ENCODE assay signal across 8 cellular contexts in the genomic region with DNA sequence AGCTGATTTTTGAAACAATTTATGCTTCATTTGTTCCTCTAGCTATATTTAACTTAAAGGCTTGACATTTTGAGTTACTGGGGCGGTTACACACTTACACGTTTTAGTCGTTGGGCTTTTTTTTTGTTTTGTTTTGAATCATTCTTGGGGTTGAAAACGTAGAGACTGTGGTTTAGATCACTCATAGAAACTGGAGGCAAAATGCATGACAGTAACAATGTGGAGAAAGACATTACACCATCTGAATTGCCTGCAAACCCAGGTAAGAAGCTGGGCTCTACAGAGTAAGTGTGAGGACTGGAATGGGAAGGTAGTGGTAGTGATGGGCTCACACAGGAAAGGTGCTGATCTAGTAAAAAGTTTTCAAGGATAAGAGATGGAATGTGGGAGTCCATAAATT. TPM values are rescaled to one million over a fixed set of nuclear protein-coding genes. Genes with fewer than 3 reads are reported as not detected.
A peak's percentile ranks its signal among the peaks of the same experiment; 100 is the strongest.
DNase-seq lines count a peak whose midpoint lies in the region; ATAC-seq, FAIRE-seq and TF ChIP-seq lines count a peak whose summit lies in the region.

A gene with protein sequence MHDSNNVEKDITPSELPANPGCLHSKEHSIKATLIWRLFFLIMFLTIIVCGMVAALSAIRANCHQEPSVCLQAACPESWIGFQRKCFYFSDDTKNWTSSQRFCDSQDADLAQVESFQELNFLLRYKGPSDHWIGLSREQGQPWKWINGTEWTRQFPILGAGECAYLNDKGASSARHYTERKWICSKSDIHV (plus strand): TSS at position 180 of the 400 bp plus-strand sequence. CDS start 22 bp downstream, at position 202.

- no peaks in the 10 kb centered on the region for H3K36me3 ChIP-seq in MM.1S (replicated peaks; ENCODE audit: insufficient read depth, low read length)

- H3K4me3 ChIP-seq in GM12865 (ENCODE audit: low read depth, low read length): peak within 1 kb of the TSS; percentile 62
- H3K4me3 ChIP-seq in MM.1S (ENCODE audit: low read length): no peak within 1 kb of the TSS

- TF ChIP-seq CTCF in GM12865 (IDR thresholded peaks at IDR 0.05; ENCODE audit: insufficient read depth, low read depth, low read length, missing control alignments): no peak
- no peak for TF ChIP-seq CTCF in MM.1S (IDR thresholded peaks at IDR 0.05; ENCODE audit: low read length)

- ATAC-seq in GM21515 (IDR thresholded peaks at IDR 0.05; ENCODE audit: unreplicated experiment): peak; percentile 53

- H3K9ac ChIP-seq in MM.1S (ENCODE audit: low read length): no peak within 1 kb of the TSS

- H3K4me2 ChIP-seq in MM.1S (ENCODE audit: low read depth, low read length): no peak within 1 kb of the TSS

- peaks cover 14% of the 10 kb centered on the region for H3F3A ChIP-seq in MM.1S (ENCODE audit: insufficient read depth, low read length)

- no peaks in the 10 kb centered on the region for H3K9me2 ChIP-seq in MM.1S (replicated peaks; ENCODE audit: insufficient read depth, low read length)

- H2AFZ ChIP-seq in MM.1S (ENCODE audit: low read length): no peak within 1 kb of the TSS

- no peak within 1 kb of the TSS for H3K27ac ChIP-seq in MM.1S (ENCODE audit: low read length)
- no peak within 1 kb of the TSS for H3K27ac ChIP-seq in caudate nucleus (ENCODE audit: low read depth, low read length)

- DNase-seq in GM12865 (ENCODE audit: low read depth) (peak; percentile 94), MV-4-11 (lab: John Stamatoyannopoulos, UW) (peak; percentile 94), frontal cortex (ENCODE audit: low spot score in 2 of 2) (no peak), DMS153 treated with DMSO at 0.1 percent for 48 hours (lab: John Stamatoyannopoulos, UW; ENCODE audit: unreplicated experiment) (no peak), MM.1S (no peak), caudate nucleus (lab: John Stamatoyannopoulos, UW) (no peak), pons (ENCODE audit: low spot score) (no peak)

- no peaks in the 10 kb centered on the region for H3K9me3 ChIP-seq in MM.1S (replicated peaks; ENCODE audit: insufficient read depth, low read length)

- H4K20me1 ChIP-seq in MM.1S (ENCODE audit: insufficient read depth, low read length): no peaks in the 10 kb centered on the region

- no peak for FAIRE-seq in frontal cortex (lab: Jason Lieb, UNC)

- H3K27me3 ChIP-seq in MM.1S (replicated peaks; ENCODE audit: insufficient read depth, low read length): no peaks in the 10 kb centered on the region

- H3K4me1 ChIP-seq in MM.1S (ENCODE audit: low read length): peaks cover 18% of the 10 kb centered on the region

- H3K79me2 ChIP-seq in MM.1S (ENCODE audit: low read length): no peaks in the 10 kb centered on the region

RNA-seq across cellular contexts. Expression of the gene that starts here (rescaled TPM):
- 15.5 TPM for total RNA-seq in frontal cortex

Comparison
In these comparisons a context has a peak if more than half of its experiments do, and no peak if none do; other contexts are left out.
1. DNase-seq: peak in GM12865 (single experiment) and MV-4-11 (single experiment); none in frontal cortex (0 of 2), DMS153 treated with DMSO at 0.1 percent for 48 hours (single experiment), MM.1S (single experiment), caudate nucleus (0 of 61) and pons (single experiment).